In the genomic region with DNA sequence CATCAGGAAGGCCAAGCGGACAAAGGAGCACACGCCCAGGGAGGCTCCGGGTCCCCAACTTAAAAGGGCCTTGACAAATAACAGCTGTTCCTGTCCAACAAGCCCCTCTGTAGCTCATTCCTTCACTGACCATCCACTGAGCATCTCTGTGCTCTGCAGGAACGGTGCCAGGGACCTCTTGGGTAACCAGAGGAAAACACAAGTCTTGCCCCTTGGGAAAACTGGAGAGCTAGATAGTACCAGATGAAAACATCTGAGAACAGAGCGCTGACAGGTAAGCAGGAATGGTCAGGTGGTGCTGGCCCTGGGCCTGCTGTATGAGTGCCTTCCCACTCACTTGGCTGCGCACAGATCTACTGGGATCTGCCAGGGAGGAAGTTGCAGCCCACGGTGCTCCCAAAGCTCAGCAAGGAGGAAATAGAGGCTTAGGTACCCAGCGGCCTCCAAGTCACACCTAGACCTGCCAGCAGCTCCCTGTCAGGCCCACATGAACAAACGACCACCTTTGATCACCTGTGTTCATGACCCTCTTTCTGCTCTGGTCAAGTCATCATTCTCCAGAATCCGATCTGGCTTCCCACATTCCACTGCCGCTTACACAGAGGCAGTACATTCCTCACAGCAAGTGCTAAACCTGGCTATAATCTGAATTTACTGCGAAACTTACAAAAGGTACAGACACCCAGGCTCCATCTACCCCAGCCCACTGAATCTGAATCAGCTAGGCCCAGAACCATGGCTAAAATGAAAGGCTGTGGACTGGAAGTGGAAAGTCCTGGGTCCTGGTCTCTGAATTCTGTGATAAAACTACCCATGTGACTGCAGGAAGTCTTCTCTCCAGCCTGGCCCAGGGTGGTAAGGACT, we compare ENCODE assay signal across 15 cellular contexts. TPM values are rescaled to one million over a fixed set of nuclear protein-coding genes. Genes with fewer than 3 reads are reported as not detected.
DNase-seq lines count a peak whose midpoint lies in the region; ATAC-seq and TF ChIP-seq lines count a peak whose summit lies in the region.
"Had no signal": no experiment of that assay in that cellular context is flagged by ENCODE, and none has a peak within 500 bp of the region (broad histone marks: within the 10 kb centered on the region; RNA-seq: fewer than 3 reads in every experiment).

No MANE protein-coding gene starts in this region.

- H3K4me1 ChIP-seq in mesenchymal stem cell (ENCODE audit: control insufficient read depth, insufficient read depth, low read depth, low read length) (peaks cover 31% of the 10 kb centered on the region), transverse colon (peaks cover 20 to 69% (median 28%) of the 10 kb centered on the region in 4 donors)

- intact Hi-C loops in transverse colon (cut with DNase I; ENCODE audit: low total_unique reads): no loop called here

- H3K27ac Mint-ChIP-seq in activated naive CD4-positive, alpha-beta T cell treated with anti-CD3 and anti-CD28 coated beads, Interleukin-2, amount 50 U/mL, for 24 hours: peak overlapping the region; percentile 91
- H3K27ac Mint-ChIP-seq in brain: peak overlapping the region; percentile 1 to 85 (median 66)

- H3K79me1 ChIP-seq in mesenchymal stem cell (replicated peaks; ENCODE audit: low read length, poor library complexity, severe bottlenecking): peaks cover 38% of the 10 kb centered on the region

- no peak overlapping the region for H2BK12ac ChIP-seq in mesenchymal stem cell (ENCODE audit: low read length in 2 of 2)

- no peak for TF ChIP-seq CTCF in brain (conservative IDR thresholded peaks at IDR 0.05)
- no peak for TF ChIP-seq CTCF in transverse colon (IDR thresholded peaks at IDR 0.05)

- H3K14ac ChIP-seq in mesenchymal stem cell (ENCODE audit: low read length in 2 of 2): no peak overlapping the region

- H3K23ac ChIP-seq in mesenchymal stem cell (ENCODE audit: low read length in 2 of 2): no peak overlapping the region

- peaks cover 2% of the 10 kb centered on the region for H3K36me3 Mint-ChIP-seq in activated naive CD4-positive, alpha-beta T cell treated with anti-CD3 and anti-CD28 coated beads, Interleukin-2, amount 50 U/mL, for 24 hours
- H3K36me3 Mint-ChIP-seq in brain: peaks cover 18% of the 10 kb centered on the region

- no peak overlapping the region for H4K8ac ChIP-seq in mesenchymal stem cell (ENCODE audit: low read length)

- H3K4me1 Mint-ChIP-seq in activated naive CD4-positive, alpha-beta T cell treated with anti-CD3 and anti-CD28 coated beads, Interleukin-2, amount 50 U/mL, for 24 hours: peaks cover 30% of the 10 kb centered on the region
- peaks cover 65% of the 10 kb centered on the region for H3K4me1 Mint-ChIP-seq in brain

- no peak for ATAC-seq in HG03025 (IDR thresholded peaks at IDR 0.05; ENCODE audit: low FRiP score, unreplicated experiment)

- TF ChIP-seq POLR2A in transverse colon (IDR thresholded peaks at IDR 0.05): no peak

- no peak overlapping the region for H3K4me3 ChIP-seq in mesenchymal stem cell (ENCODE audit: insufficient read depth in 1 of 2, low read depth in 1 of 2, low read length in 2 of 2)
- no peak overlapping the region for H3K4me3 ChIP-seq in transverse colon
- H3K4me3 ChIP-seq: gastrocnemius medialis, spleen, testis had no signal

- TF ChIP-seq EP300 in transverse colon (IDR thresholded peaks at IDR 0.05; ENCODE audit: low read depth): no peak

- no peaks in the 10 kb centered on the region for H3K27me3 Mint-ChIP-seq in activated naive CD4-positive, alpha-beta T cell treated with anti-CD3 and anti-CD28 coated beads, Interleukin-2, amount 50 U/mL, for 24 hours
- H3K27me3 Mint-ChIP-seq in brain: no peaks in the 10 kb centered on the region

- no peak overlapping the region for H2BK120ac ChIP-seq in mesenchymal stem cell (ENCODE audit: low read depth, low read length)

- H3K4me2 ChIP-seq in mesenchymal stem cell (ENCODE audit: low read length, poor library complexity, severe bottlenecking): no peak overlapping the region

- 95% methylated on average over 11 of the region's 12 CpGs for WGBS in mesenchymal stem cell
- 65% methylated on average over 12 of the region's 12 CpGs; no CpG with 5 or more reads in 1 of the 2 donors for WGBS in transverse colon (ENCODE audit: low coverage in 1 of 2), 2 donors

- no peak overlapping the region for H2BK15ac ChIP-seq in mesenchymal stem cell (ENCODE audit: low read depth, poor library complexity, severe bottlenecking)

- H3K27me3 ChIP-seq in mesenchymal stem cell (ENCODE audit: control insufficient read depth in 1 of 2, insufficient read depth in 1 of 2, low read length in 2 of 2) (no peaks in the 10 kb centered on the region), transverse colon (no peaks in the 10 kb centered on the region)
- H3K27me3 ChIP-seq: gastrocnemius medialis, spleen, testis had no signal

- no peak overlapping the region for H2AK5ac ChIP-seq in mesenchymal stem cell (ENCODE audit: low read length, severe bottlenecking)

- H3K4ac ChIP-seq in mesenchymal stem cell (ENCODE audit: low read depth in 1 of 2, low read length in 2 of 2): no peak overlapping the region

- peaks cover 22% of the 10 kb centered on the region in 2 experiments for H3K36me3 ChIP-seq in mesenchymal stem cell (ENCODE audit: control insufficient read depth in 1 of 2, insufficient read depth in 2 of 2, low read depth in 1 of 2, low read length in 2 of 2)
- H3K36me3 ChIP-seq in transverse colon: no peaks in the 10 kb centered on the region

- in situ Hi-C loops in transverse colon (cut with MboI; ENCODE audit: low pct_ligation_motif_present in 1 of 4, low pct_unique_long_range_greater_than_20kb in 1 of 4, low sequenced_read_pairs in 3 of 4): no loop called here

- H3K18ac ChIP-seq in mesenchymal stem cell (ENCODE audit: low read depth in 1 of 2, low read length in 2 of 2): no peak overlapping the region

- H3K9me3 ChIP-seq in mesenchymal stem cell (ENCODE audit: control insufficient read depth, low read length): no peaks in the 10 kb centered on the region
- H3K9me3 ChIP-seq in transverse colon: no peaks in the 10 kb centered on the region
- H3K9me3 ChIP-seq: gastrocnemius medialis, spleen, testis had no signal

- H2AFZ ChIP-seq in mesenchymal stem cell (ENCODE audit: low read depth, low read length): no peak overlapping the region

- no peak overlapping the region for H3K4me3 Mint-ChIP-seq in activated naive CD4-positive, alpha-beta T cell treated with anti-CD3 and anti-CD28 coated beads, Interleukin-2, amount 50 U/mL, for 24 hours
- peak overlapping the region in 1 of 5 experiments; percentile 39 for H3K4me3 Mint-ChIP-seq in brain

- no peak overlapping the region for H3K9ac ChIP-seq in mesenchymal stem cell (ENCODE audit: low read length)

- H4K91ac ChIP-seq in mesenchymal stem cell (ENCODE audit: low read length): no peak overlapping the region

- H3K27ac ChIP-seq in mesenchymal stem cell (ENCODE audit: low read length, poor library complexity, severe bottlenecking): peak overlapping the region; percentile 7
- peak overlapping the region in 3 of 4 donors; percentile 2 to 11 (median 4) for H3K27ac ChIP-seq in transverse colon
- H3K27ac ChIP-seq: spleen, testis had no signal

- no peak overlapping the region for H2BK5ac ChIP-seq in mesenchymal stem cell (ENCODE audit: low read depth, low read length, poor library complexity, severe bottlenecking)

- DNase-seq in activated naive CD4-positive, alpha-beta T cell (lab: John Stamatoyannopoulos, UW): no peak
- DNase-seq in mesenchymal stem cell: no peak
- no peak for DNase-seq in transverse colon
- no peak for DNase-seq in stimulated activated CD4-positive, alpha-beta T cell treated with anti-CD3 and anti-CD28 coated beads, Interleukin-15, amount 100 ng/mL, for 24 hours
- no peak for DNase-seq in amniotic stem cell (lab: John Stamatoyannopoulos, UW)
- DNase-seq: activated CD4-positive, CD25-positive, alpha-beta regulatory T cell treated with anti-CD3 and anti-CD28 coated beads, Interleukin-2, amount 50 U/mL, for 72 hours; activated T-cell treated with anti-CD3 and anti-CD28 coated beads, Interleukin-2, amount 50 U/mL, for 1 hour; NCI-H1694; spleen; SW 1271; testis had no signal

- H3K9me3 Mint-ChIP-seq in activated naive CD4-positive, alpha-beta T cell treated with anti-CD3 and anti-CD28 coated beads, Interleukin-2, amount 50 U/mL, for 24 hours: no peaks in the 10 kb centered on the region
- H3K9me3 Mint-ChIP-seq in brain: peaks cover 0 to 2% (median 0%) of the 10 kb centered on the region in 5 experiments

RNA-seq across cellular contexts. Expression of a gene that starts 12.4 kb away (rescaled TPM):
- polyA plus RNA-seq in brain (ENCODE audit: insufficient read depth, low read depth, low replicate concordance): 95.0 TPM
- 21.4 TPM for polyA plus RNA-seq in mesenchymal stem cell (2013, experiment 1 of 2)
- polyA plus RNA-seq in mesenchymal stem cell (2013, experiment 2 of 2): 21.3 TPM
- total RNA-seq in transverse colon: 100 to 1,000 TPM in 1 of 4 donors, 10 to 100 TPM in 2, 1 to 10 TPM in 1; 9.4 to 144 (median 27.4) TPM

RNA-seq across cellular contexts. Expression of a gene that starts 22.1 kb away (rescaled TPM):
- polyA plus RNA-seq in brain (ENCODE audit: insufficient read depth, low read depth, low replicate concordance): 60.8 TPM
- polyA plus RNA-seq in mesenchymal stem cell (2013, experiment 1 of 2): 118 TPM
- 123 TPM for polyA plus RNA-seq in mesenchymal stem cell (2013, experiment 2 of 2)
- total RNA-seq in transverse colon: 10 to 100 TPM; 16.1 to 83.8 (median 43.4) TPM
